8 cellular contexts compared by ENCODE assay signal in genomic region chr17:28494445-28495188, GRCh38. TPM values are rescaled to one million over a fixed set of nuclear protein-coding genes. Genes with fewer than 3 reads are reported as not detected.
A peak's percentile ranks its signal among the peaks of the same experiment; 100 is the strongest.
DNase-seq lines count a peak whose midpoint lies in the region; ATAC-seq and TF ChIP-seq lines count a peak whose summit lies in the region.

No MANE protein-coding gene starts in this region.

- DNase-seq in COLO668 (lab: John Stamatoyannopoulos, UW; ENCODE audit: unreplicated experiment): peak; percentile 60
- peak; percentile 48 for DNase-seq in HCEC 1CT
- DNase-seq in NCI-H460 (ENCODE audit: extremely low read depth, low read depth): peak; percentile 54
- peak; percentile 79 for DNase-seq in activated CD4-positive, alpha-beta T cell treated with anti-CD3 and anti-CD28 coated beads, Interleukin-2, amount 10 ng/mL, durations not matched to agents 7 days and 5 days
- DNase-seq in coronary artery (ENCODE audit: low spot score): no peak
- peak; percentile 63 to 94 for DNase-seq in lower leg skin (ENCODE audit: low spot score in 2 of 2)
- DNase-seq in stimulated activated CD8-positive, alpha-beta memory T cell treated with anti-CD3 and anti-CD28 coated beads, Interleukin-12 subunit alpha, Interleukin-12 subunit beta, amount 100 ng/mL, for 24 hours (ENCODE audit: extremely low read depth): peak; percentile 46

- H3K36me3 Mint-ChIP-seq in activated CD4-positive, alpha-beta T cell treated with anti-CD3 and anti-CD28 coated beads, Interleukin-2, amount 10 ng/mL, durations not matched to agents 7 days and 5 days (ENCODE audit: low read depth): no peaks in the 10 kb centered on the region

- H3K27ac ChIP-seq in coronary artery: no peak overlapping the region

- POLR2A ChIA-PET in activated CD4-positive, alpha-beta T cell treated with anti-CD3 and anti-CD28 coated beads, Interleukin-2, amount 10 ng/mL, durations not matched to agents 7 days and 5 days (lab: Charles Lee): no interaction called here

- ATAC-seq in GM18870 (IDR thresholded peaks at IDR 0.05; ENCODE audit: unreplicated experiment): no peak

- H3K27ac Mint-ChIP-seq in activated CD4-positive, alpha-beta T cell treated with anti-CD3 and anti-CD28 coated beads, Interleukin-2, amount 10 ng/mL, durations not matched to agents 7 days and 5 days: no peak overlapping the region

- intact Hi-C loops in lower leg skin (cut with DNase I; ENCODE audit: low total_unique reads): loop anchor here (2.0 kb wide), 1 partner anchor 44 kb away; no protein-coding TSS in a partner anchor

- H3K4me3 ChIP-seq in coronary artery (no peak overlapping the region), lower leg skin (ENCODE audit: low read depth, poor library complexity, severe bottlenecking) (no peak overlapping the region)

- no peaks in the 10 kb centered on the region for H3K27me3 Mint-ChIP-seq in activated CD4-positive, alpha-beta T cell treated with anti-CD3 and anti-CD28 coated beads, Interleukin-2, amount 10 ng/mL, durations not matched to agents 7 days and 5 days

- peak; percentile 72 for TF ChIP-seq CTCF in coronary artery (IDR thresholded peaks at IDR 0.05)
- TF ChIP-seq CTCF in lower leg skin (IDR thresholded peaks at IDR 0.05): no peak

- 31 to 35% methylated on average over 15 of the region's 15 CpGs for WGBS in lower leg skin, 2 donors

- H3K4me3 Mint-ChIP-seq in activated CD4-positive, alpha-beta T cell treated with anti-CD3 and anti-CD28 coated beads, Interleukin-2, amount 10 ng/mL, durations not matched to agents 7 days and 5 days: no peak overlapping the region

- no peak for TF ChIP-seq POLR2A in lower leg skin (IDR thresholded peaks at IDR 0.05)

- no peaks in the 10 kb centered on the region for H3K9me3 Mint-ChIP-seq in activated CD4-positive, alpha-beta T cell treated with anti-CD3 and anti-CD28 coated beads, Interleukin-2, amount 10 ng/mL, durations not matched to agents 7 days and 5 days

- H3K4me1 Mint-ChIP-seq in activated CD4-positive, alpha-beta T cell treated with anti-CD3 and anti-CD28 coated beads, Interleukin-2, amount 10 ng/mL, durations not matched to agents 7 days and 5 days: no peaks in the 10 kb centered on the region

- CTCF ChIA-PET in activated CD4-positive, alpha-beta T cell treated with anti-CD3 and anti-CD28 coated beads, Interleukin-2, amount 10 ng/mL, durations not matched to agents 7 days and 5 days (lab: Charles Lee): interaction anchor here (0.9 to 1.2 kb wide), 4 partner anchors 9 to 59 kb away, joined by 3 to 5 read pairs (median 4); no protein-coding TSS in a partner anchor

RNA-seq across cellular contexts. Expression of gene FOXN1, which starts 11.5 kb away (rescaled TPM):
- 0.17 TPM in 1 of 2 replicates, not detected in the other for total RNA-seq in NCI-H460 (2014; rRNA removed; shearing (Covaris generic))
- polyA plus RNA-seq in NCI-H460 (2014; cell fraction: nucleus; rRNA removed): not detected in 2 replicates
- not detected for total RNA-seq in activated CD4-positive, alpha-beta T cell treated with anti-CD3 and anti-CD28 coated beads, Interleukin-2, amount 10 ng/mL, durations not matched to agents 7 days and 5 days
- total RNA-seq in lower leg skin: 10 to 100 TPM; 28.9 to 65.0 (median 45.4) TPM

RNA-seq across cellular contexts. Expression of gene SLC13A2, which starts 21.2 kb away (rescaled TPM):
- not detected in 2 replicates for total RNA-seq in NCI-H460 (2014; rRNA removed; shearing (Covaris generic))
- polyA plus RNA-seq in NCI-H460 (2014; cell fraction: nucleus; rRNA removed): not detected in 2 replicates
- total RNA-seq in activated CD4-positive, alpha-beta T cell treated with anti-CD3 and anti-CD28 coated beads, Interleukin-2, amount 10 ng/mL, durations not matched to agents 7 days and 5 days: not detected
- total RNA-seq in lower leg skin: 10 to 100 TPM in 2 of 4 donors, 1 to 10 TPM in 2; 1.2 to 13.2 (median 9.8) TPM

RNA-seq across cellular contexts. Expression of gene UNC119, which starts 57.8 kb away (rescaled TPM):
- 23.6 and 24.2 TPM in 2 replicates for total RNA-seq in NCI-H460 (2014; rRNA removed; shearing (Covaris generic))
- polyA plus RNA-seq in NCI-H460 (2014; cell fraction: nucleus; rRNA removed): 49.7 and 464 TPM in 2 replicates
- total RNA-seq in activated CD4-positive, alpha-beta T cell treated with anti-CD3 and anti-CD28 coated beads, Interleukin-2, amount 10 ng/mL, durations not matched to agents 7 days and 5 days: 10 to 100 TPM; 38.6 to 46.6 TPM
- 10 to 100 TPM; 41.2 to 41.6 (median 41.4) TPM for total RNA-seq in lower leg skin

Comparison
In these comparisons a context has a peak if more than half of its experiments do, and no peak if none do; other contexts are left out.
1. RNA of gene FOXN1, which starts 11.5 kb away (total RNA-seq): 28.9 to 65.0 TPM in lower leg skin; 0.17 TPM in NCI-H460 and not detected in activated CD4-positive, alpha-beta T cell treated with anti-CD3 and anti-CD28 coated beads, Interleukin-2, amount 10 ng/mL, durations not matched to agents 7 days and 5 days; every median in the first group is over 10 times any median in the second.